Comparison of ENCODE assay signal across 1 cellular context in the genomic region with DNA sequence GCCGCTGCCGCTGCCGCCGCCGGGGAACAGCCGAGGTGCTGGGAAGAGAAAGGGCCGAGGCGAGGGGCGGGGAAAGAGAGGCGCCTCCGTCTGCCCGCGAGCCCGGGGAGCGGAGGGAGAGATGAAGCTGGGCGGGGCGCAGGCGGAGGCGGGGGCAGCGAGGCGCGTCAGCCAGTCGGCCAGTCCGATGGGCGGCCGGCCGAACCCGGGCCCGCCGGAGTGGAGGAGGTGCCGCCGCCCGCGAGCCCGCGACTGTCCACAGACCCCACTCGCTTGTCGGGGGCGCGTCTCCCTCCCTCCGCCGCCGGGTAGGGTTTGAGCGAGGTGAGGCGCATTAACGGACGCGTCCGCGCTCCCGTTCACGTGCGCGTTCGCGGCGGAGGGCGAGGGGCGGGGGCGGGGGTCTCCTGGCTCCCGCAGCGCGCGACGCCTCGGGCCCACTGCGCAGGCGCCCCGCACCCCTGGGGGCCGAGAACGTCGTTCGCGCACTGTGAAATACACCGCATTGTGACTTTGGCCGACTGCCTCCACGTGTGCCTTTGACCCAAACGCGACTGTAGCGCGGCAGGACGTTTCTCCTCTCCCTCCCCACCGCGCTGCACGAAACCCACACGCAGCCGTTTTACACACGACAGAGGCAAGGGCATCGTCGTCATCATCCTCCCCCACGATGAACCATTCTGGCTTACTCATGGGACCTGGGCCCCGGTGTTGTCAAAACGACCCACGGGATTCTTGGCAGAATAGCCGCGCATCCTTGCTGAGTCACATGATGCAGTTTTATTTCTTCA.
TF ChIP-seq lines count a peak whose summit lies in the region.

NUDT11 (minus strand) TSS at position 92 of the 791 bp plus-strand sequence. CDS start 148 bp downstream, outside the sequence.

TF ChIP-seq in H1, 55 proteins besides CTCF, POLR2A, EP300 and RAD21:
- TF ChIP-seq, protein P1, sequence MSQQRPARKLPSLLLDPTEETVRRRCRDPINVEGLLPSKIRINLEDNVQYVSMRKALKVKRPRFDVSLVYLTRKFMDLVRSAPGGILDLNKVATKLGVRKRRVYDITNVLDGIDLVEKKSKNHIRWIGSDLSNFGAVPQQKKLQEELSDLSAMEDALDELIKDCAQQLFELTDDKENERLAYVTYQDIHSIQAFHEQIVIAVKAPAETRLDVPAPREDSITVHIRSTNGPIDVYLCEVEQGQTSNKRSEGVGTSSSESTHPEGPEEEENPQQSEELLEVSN (IDR thresholded peaks at IDR 0.05), result peak; percentile 54; the same call in 1 of the 2 replicates
- no peak for TF ChIP-seq CBX5 (IDR thresholded peaks at IDR 0.05; ENCODE audit: low read depth, low read length)
- peak; percentile 52; the same call in 1 of the 2 replicates for TF ChIP-seq TAF1 (IDR thresholded peaks at IDR 0.05; ENCODE audit: low read depth, low read length)
- TF ChIP-seq FOSL1 (IDR thresholded peaks at IDR 0.05; ENCODE audit: insufficient read depth, low read depth, low read length), result no peak
- no peak for TF ChIP-seq TAF7 (optimal IDR thresholded peaks at IDR 0.05; ENCODE audit: borderline replicate concordance, low read depth, low read length)
- no peak for TF ChIP-seq MAFK (IDR thresholded peaks at IDR 0.05; ENCODE audit: low read depth, low read length)
- TF ChIP-seq ZNF274 (IDR thresholded peaks at IDR 0.05; ENCODE audit: borderline replicate concordance, extremely low read depth, low read length), result no peak
- peak; percentile 27; the same call in 1 of the 2 replicates for TF ChIP-seq NRF1 (IDR thresholded peaks at IDR 0.05; ENCODE audit: low read depth, low read length)
- TF ChIP-seq BRCA1 (IDR thresholded peaks at IDR 0.05; ENCODE audit: low read depth, low read length), result no peak
- peak; percentile 50 for TF ChIP-seq PHF8 (conservative IDR thresholded peaks at IDR 0.05; ENCODE audit: low read depth, low read length)
- TF ChIP-seq NANOG (IDR thresholded peaks at IDR 0.05; ENCODE audit: insufficient read depth, low read depth, low read length, poor library complexity, severe bottlenecking), result no peak
- TF ChIP-seq SP4 (IDR thresholded peaks at IDR 0.05; ENCODE audit: low read length), result no peak
- no peak for TF ChIP-seq SIN3A (conservative IDR thresholded peaks at IDR 0.05 in 1 of 2, IDR thresholded peaks at IDR 0.05 in 1 of 2; ENCODE audit: low read depth in 1 of 2, low read length in 2 of 2)
- TF ChIP-seq, protein P2, sequence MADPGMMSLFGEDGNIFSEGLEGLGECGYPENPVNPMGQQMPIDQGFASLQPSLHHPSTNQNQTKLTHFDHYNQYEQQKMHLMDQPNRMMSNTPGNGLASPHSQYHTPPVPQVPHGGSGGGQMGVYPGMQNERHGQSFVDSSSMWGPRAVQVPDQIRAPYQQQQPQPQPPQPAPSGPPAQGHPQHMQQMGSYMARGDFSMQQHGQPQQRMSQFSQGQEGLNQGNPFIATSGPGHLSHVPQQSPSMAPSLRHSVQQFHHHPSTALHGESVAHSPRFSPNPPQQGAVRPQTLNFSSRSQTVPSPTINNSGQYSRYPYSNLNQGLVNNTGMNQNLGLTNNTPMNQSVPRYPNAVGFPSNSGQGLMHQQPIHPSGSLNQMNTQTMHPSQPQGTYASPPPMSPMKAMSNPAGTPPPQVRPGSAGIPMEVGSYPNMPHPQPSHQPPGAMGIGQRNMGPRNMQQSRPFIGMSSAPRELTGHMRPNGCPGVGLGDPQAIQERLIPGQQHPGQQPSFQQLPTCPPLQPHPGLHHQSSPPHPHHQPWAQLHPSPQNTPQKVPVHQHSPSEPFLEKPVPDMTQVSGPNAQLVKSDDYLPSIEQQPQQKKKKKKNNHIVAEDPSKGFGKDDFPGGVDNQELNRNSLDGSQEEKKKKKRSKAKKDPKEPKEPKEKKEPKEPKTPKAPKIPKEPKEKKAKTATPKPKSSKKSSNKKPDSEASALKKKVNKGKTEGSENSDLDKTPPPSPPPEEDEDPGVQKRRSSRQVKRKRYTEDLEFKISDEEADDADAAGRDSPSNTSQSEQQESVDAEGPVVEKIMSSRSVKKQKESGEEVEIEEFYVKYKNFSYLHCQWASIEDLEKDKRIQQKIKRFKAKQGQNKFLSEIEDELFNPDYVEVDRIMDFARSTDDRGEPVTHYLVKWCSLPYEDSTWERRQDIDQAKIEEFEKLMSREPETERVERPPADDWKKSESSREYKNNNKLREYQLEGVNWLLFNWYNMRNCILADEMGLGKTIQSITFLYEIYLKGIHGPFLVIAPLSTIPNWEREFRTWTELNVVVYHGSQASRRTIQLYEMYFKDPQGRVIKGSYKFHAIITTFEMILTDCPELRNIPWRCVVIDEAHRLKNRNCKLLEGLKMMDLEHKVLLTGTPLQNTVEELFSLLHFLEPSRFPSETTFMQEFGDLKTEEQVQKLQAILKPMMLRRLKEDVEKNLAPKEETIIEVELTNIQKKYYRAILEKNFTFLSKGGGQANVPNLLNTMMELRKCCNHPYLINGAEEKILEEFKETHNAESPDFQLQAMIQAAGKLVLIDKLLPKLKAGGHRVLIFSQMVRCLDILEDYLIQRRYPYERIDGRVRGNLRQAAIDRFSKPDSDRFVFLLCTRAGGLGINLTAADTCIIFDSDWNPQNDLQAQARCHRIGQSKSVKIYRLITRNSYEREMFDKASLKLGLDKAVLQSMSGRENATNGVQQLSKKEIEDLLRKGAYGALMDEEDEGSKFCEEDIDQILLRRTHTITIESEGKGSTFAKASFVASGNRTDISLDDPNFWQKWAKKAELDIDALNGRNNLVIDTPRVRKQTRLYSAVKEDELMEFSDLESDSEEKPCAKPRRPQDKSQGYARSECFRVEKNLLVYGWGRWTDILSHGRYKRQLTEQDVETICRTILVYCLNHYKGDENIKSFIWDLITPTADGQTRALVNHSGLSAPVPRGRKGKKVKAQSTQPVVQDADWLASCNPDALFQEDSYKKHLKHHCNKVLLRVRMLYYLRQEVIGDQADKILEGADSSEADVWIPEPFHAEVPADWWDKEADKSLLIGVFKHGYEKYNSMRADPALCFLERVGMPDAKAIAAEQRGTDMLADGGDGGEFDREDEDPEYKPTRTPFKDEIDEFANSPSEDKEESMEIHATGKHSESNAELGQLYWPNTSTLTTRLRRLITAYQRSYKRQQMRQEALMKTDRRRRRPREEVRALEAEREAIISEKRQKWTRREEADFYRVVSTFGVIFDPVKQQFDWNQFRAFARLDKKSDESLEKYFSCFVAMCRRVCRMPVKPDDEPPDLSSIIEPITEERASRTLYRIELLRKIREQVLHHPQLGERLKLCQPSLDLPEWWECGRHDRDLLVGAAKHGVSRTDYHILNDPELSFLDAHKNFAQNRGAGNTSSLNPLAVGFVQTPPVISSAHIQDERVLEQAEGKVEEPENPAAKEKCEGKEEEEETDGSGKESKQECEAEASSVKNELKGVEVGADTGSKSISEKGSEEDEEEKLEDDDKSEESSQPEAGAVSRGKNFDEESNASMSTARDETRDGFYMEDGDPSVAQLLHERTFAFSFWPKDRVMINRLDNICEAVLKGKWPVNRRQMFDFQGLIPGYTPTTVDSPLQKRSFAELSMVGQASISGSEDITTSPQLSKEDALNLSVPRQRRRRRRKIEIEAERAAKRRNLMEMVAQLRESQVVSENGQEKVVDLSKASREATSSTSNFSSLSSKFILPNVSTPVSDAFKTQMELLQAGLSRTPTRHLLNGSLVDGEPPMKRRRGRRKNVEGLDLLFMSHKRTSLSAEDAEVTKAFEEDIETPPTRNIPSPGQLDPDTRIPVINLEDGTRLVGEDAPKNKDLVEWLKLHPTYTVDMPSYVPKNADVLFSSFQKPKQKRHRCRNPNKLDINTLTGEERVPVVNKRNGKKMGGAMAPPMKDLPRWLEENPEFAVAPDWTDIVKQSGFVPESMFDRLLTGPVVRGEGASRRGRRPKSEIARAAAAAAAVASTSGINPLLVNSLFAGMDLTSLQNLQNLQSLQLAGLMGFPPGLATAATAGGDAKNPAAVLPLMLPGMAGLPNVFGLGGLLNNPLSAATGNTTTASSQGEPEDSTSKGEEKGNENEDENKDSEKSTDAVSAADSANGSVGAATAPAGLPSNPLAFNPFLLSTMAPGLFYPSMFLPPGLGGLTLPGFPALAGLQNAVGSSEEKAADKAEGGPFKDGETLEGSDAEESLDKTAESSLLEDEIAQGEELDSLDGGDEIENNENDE (IDR thresholded peaks at IDR 0.05; ENCODE audit: insufficient replicate concordance, low read length), result no peak
- no peak for TF ChIP-seq SP1 (IDR thresholded peaks at IDR 0.05; ENCODE audit: low read depth, low read length)
- no peak for TF ChIP-seq SIX5 (IDR thresholded peaks at IDR 0.05; ENCODE audit: low read depth, low read length)
- TF ChIP-seq POLR2AphosphoS5 (IDR thresholded peaks at IDR 0.05; ENCODE audit: low read depth, low read length), result peak; percentile 51; the same call in 1 of the 2 replicates
- TF ChIP-seq RXRA (IDR thresholded peaks at IDR 0.05; ENCODE audit: insufficient read depth, low read depth, low read length), result no peak
- peak; percentile 51 for TF ChIP-seq ASH2L (IDR thresholded peaks at IDR 0.05; ENCODE audit: low read length)
- TF ChIP-seq CBX8 (IDR thresholded peaks at IDR 0.05; ENCODE audit: borderline replicate concordance, low read depth, low read length), result no peak
- 0 out of 2 replicates have a peak, but pooled peaks have one; percentile 4 for TF ChIP-seq CREB1 (IDR thresholded peaks at IDR 0.05)
- peak; percentile 62 for TF ChIP-seq KDM4A (IDR thresholded peaks at IDR 0.05; ENCODE audit: low read depth, low read length, severe bottlenecking)
- no peak for TF ChIP-seq TBP (IDR thresholded peaks at IDR 0.05; ENCODE audit: low read depth, low read length)
- no peak for TF ChIP-seq RNF2 (IDR thresholded peaks at IDR 0.05; ENCODE audit: borderline replicate concordance, low read depth, low read length, missing control alignments, poor library complexity, severe bottlenecking)
- TF ChIP-seq EGR1 (IDR thresholded peaks at IDR 0.05; ENCODE audit: borderline replicate concordance, low read depth, low read length), result no peak
- TF ChIP-seq BACH1 (IDR thresholded peaks at IDR 0.05; ENCODE audit: low read length), result no peak
- TF ChIP-seq SRF (IDR thresholded peaks at IDR 0.05; ENCODE audit: low read depth, low read length), result no peak
- TF ChIP-seq JUN (IDR thresholded peaks at IDR 0.05; ENCODE audit: low read depth, low read length), result no peak
- peak; percentile 78; the same call in 1 of the 2 replicates for TF ChIP-seq RBBP5 (IDR thresholded peaks at IDR 0.05; ENCODE audit: borderline replicate concordance, low read depth, low read length)
- TF ChIP-seq, protein P3, sequence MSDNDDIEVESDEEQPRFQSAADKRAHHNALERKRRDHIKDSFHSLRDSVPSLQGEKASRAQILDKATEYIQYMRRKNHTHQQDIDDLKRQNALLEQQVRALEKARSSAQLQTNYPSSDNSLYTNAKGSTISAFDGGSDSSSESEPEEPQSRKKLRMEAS (IDR thresholded peaks at IDR 0.05), result peak; percentile 80
- TF ChIP-seq GTF2F1 (IDR thresholded peaks at IDR 0.05; ENCODE audit: borderline replicate concordance, low read depth, low read length), result no peak
- TF ChIP-seq TCF12 (IDR thresholded peaks at IDR 0.05; ENCODE audit: low read depth, low read length), result no peak
- no peak for TF ChIP-seq TEAD4 (IDR thresholded peaks at IDR 0.05; ENCODE audit: low read depth, low read length)
- TF ChIP-seq KDM5A (IDR thresholded peaks at IDR 0.05; ENCODE audit: low read length), result no peak
- TF ChIP-seq HDAC2 (IDR thresholded peaks at IDR 0.05; ENCODE audit: borderline replicate concordance in 1 of 2, low read depth in 2 of 2, low read length in 2 of 2), result no peak
- TF ChIP-seq, protein P4, sequence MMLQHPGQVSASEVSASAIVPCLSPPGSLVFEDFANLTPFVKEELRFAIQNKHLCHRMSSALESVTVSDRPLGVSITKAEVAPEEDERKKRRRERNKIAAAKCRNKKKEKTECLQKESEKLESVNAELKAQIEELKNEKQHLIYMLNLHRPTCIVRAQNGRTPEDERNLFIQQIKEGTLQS (IDR thresholded peaks at IDR 0.05; ENCODE audit: insufficient read depth, low read depth, low read length), result no peak
- TF ChIP-seq RFX5 (IDR thresholded peaks at IDR 0.05; ENCODE audit: borderline replicate concordance, low read depth, low read length), result no peak
- TF ChIP-seq HDAC6 (IDR thresholded peaks at IDR 0.05; ENCODE audit: low read depth, low read length), result no peak
- TF ChIP-seq CHD2 (IDR thresholded peaks at IDR 0.05; ENCODE audit: low read length), result no peak
- no peak for TF ChIP-seq JUND (IDR thresholded peaks at IDR 0.05; ENCODE audit: low read length)
- no peak for TF ChIP-seq POU5F1 (IDR thresholded peaks at IDR 0.05; ENCODE audit: low read depth, low read length)
- no peak for TF ChIP-seq EZH2 (IDR thresholded peaks at IDR 0.05; ENCODE audit: low read depth, low read length, severe bottlenecking)
- TF ChIP-seq GABPA (IDR thresholded peaks at IDR 0.05; ENCODE audit: borderline replicate concordance, insufficient read depth, low read length), result no peak
- no peak for TF ChIP-seq USF2 (IDR thresholded peaks at IDR 0.05; ENCODE audit: low read length)
- TF ChIP-seq SAP30 (IDR thresholded peaks at IDR 0.05; ENCODE audit: insufficient read depth, insufficient replicate concordance, low read length), result no peak
- no peak for TF ChIP-seq CEBPB (IDR thresholded peaks at IDR 0.05; ENCODE audit: low read depth, low read length)
- no peak for TF ChIP-seq YY1 (IDR thresholded peaks at IDR 0.05; ENCODE audit: low read depth, low read length)
- TF ChIP-seq KDM1A (IDR thresholded peaks at IDR 0.05; ENCODE audit: borderline replicate concordance, low read length), result no peak
- TF ChIP-seq SP2 (IDR thresholded peaks at IDR 0.05; ENCODE audit: low read length), result no peak
- TF ChIP-seq CHD1 (IDR thresholded peaks at IDR 0.05; ENCODE audit: low read depth, low read length), result no peak
- TF ChIP-seq CTBP2 (IDR thresholded peaks at IDR 0.05; ENCODE audit: borderline replicate concordance, insufficient read depth, insufficient read length, low read length), result no peak
- no peak for TF ChIP-seq BCL11A (IDR thresholded peaks at IDR 0.05; ENCODE audit: low read depth in 2 of 2, low read length in 2 of 2)
- TF ChIP-seq, protein P5, sequence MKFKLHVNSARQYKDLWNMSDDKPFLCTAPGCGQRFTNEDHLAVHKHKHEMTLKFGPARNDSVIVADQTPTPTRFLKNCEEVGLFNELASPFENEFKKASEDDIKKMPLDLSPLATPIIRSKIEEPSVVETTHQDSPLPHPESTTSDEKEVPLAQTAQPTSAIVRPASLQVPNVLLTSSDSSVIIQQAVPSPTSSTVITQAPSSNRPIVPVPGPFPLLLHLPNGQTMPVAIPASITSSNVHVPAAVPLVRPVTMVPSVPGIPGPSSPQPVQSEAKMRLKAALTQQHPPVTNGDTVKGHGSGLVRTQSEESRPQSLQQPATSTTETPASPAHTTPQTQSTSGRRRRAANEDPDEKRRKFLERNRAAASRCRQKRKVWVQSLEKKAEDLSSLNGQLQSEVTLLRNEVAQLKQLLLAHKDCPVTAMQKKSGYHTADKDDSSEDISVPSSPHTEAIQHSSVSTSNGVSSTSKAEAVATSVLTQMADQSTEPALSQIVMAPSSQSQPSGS (IDR thresholded peaks at IDR 0.05; ENCODE audit: low read length), result no peak
- no peak for TF ChIP-seq SIRT6 (IDR thresholded peaks at IDR 0.05; ENCODE audit: low read length)
- no peak for TF ChIP-seq SUZ12 (IDR thresholded peaks at IDR 0.05; ENCODE audit: low read length)
